In the genomic region with DNA sequence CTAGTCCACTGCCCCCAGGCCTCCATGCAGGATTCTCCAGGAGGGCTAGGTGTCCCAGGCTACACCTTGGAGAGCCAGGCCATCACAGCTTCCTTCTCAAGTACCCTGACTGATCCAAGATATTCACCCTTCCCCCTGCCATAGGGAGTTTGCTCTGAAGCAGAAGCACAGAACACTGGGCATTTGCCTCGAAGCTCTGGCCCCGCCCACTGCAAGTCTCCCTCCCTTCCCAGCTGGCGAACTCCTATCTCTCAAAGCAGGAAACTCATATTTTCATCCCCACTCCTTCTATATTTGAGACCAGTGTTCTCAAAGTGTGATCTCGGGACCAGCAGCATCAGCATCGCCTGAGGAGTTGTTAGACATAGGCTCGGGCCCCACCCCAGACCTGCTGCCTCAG, we compare ENCODE assay signal across 24 cellular contexts.
DNase-seq lines count a peak whose midpoint lies in the region; ATAC-seq and TF ChIP-seq lines count a peak whose summit lies in the region.
"Had no signal": no experiment of that assay in that cellular context is flagged by ENCODE, and none has a peak within 500 bp of the region (broad histone marks: within the 10 kb centered on the region; RNA-seq: fewer than 3 reads in every experiment).

No MANE protein-coding gene starts in this region.

- no peaks in the 10 kb centered on the region for H3K9me3 ChIP-seq in transverse colon
- H3K9me3 ChIP-seq: SJSA1 had no signal

- H3K9me3 Mint-ChIP-seq in activated T-cell treated with anti-CD3 and anti-CD28 coated beads, Interleukin-2, amount 50 U/mL, for 72 hours, result peaks cover 3 to 9% of the 10 kb centered on the region in 2 donors
- H3K9me3 Mint-ChIP-seq in activated T-cell treated with anti-CD3 and anti-CD28 coated beads, Interleukin-2, amount 50 U/mL, for 4 hours, result peaks cover 5% of the 10 kb centered on the region
- peaks cover 13% of the 10 kb centered on the region for H3K9me3 Mint-ChIP-seq in chondrocyte (ENCODE audit: low read depth)
- H3K9me3 Mint-ChIP-seq: activated T-helper 17 cell treated with anti-CD3 and anti-CD28 coated beads, Interleukin-2, amount 50 U/mL, for 72 hours had no signal

- TF ChIP-seq EP300 in transverse colon (IDR thresholded peaks at IDR 0.05; ENCODE audit: low read depth), result no peak

- peaks cover 22% of the 10 kb centered on the region for H3K4me1 Mint-ChIP-seq in activated T-cell treated with anti-CD3 and anti-CD28 coated beads, Interleukin-2, amount 50 U/mL, for 72 hours (ENCODE audit: low read depth)
- peaks cover 8% of the 10 kb centered on the region for H3K4me1 Mint-ChIP-seq in activated T-cell treated with anti-CD3 and anti-CD28 coated beads, Interleukin-2, amount 50 U/mL, for 4 hours (ENCODE audit: low read depth)
- peaks cover 10% of the 10 kb centered on the region for H3K4me1 Mint-ChIP-seq in chondrocyte (ENCODE audit: low read depth)
- H3K4me1 Mint-ChIP-seq: neural crest cell had no signal

- no peak overlapping the region for H3K4me3 ChIP-seq in transverse colon
- H3K4me3 ChIP-seq: esophagus muscularis mucosa, PC-9, psoas muscle, SJSA1 had no signal

- no peak for ATAC-seq in activated T-cell treated with anti-CD3 and anti-CD28 coated beads, Interleukin-2, amount 50 U/mL, for 72 hours (replicated peaks in 1 of 2)
- ATAC-seq in activated T-cell treated with anti-CD3 and anti-CD28 coated beads, Interleukin-2, amount 50 U/mL, for 4 hours, result no peak
- ATAC-seq in foreskin keratinocyte (peak; percentile 70), HG03354 (IDR thresholded peaks at IDR 0.05; ENCODE audit: poor library complexity, severe bottlenecking, unreplicated experiment) (no peak), GM18861 (IDR thresholded peaks at IDR 0.05; ENCODE audit: unreplicated experiment) (no peak)
- ATAC-seq: activated naive CD4-positive, alpha-beta T cell treated with anti-CD3 and anti-CD28 coated beads, Interleukin-2, amount 50 U/mL, for 72 hours; activated T-helper 17 cell treated with anti-CD3 and anti-CD28 coated beads, Interleukin-2, amount 50 U/mL, for 72 hours; psoas muscle had no signal

- no peak for DNase-seq in activated T-cell treated with anti-CD3 and anti-CD28 coated beads, Interleukin-2, amount 50 U/mL, for 72 hours
- no peak for DNase-seq in activated T-cell treated with anti-CD3 and anti-CD28 coated beads, Interleukin-2, amount 50 U/mL, for 4 hours
- peak; percentile 11 for DNase-seq in amniotic epithelial cell (ENCODE audit: low read depth)
- DNase-seq in foreskin keratinocyte, result peak; percentile 29 to 52
- DNase-seq in transverse colon, result peak; percentile 26
- no peak for DNase-seq in chondrocyte (ENCODE audit: low spot score)
- DNase-seq: 8988T; activated CD4-positive, alpha-beta T cell treated with anti-CD3 and anti-CD28 coated beads, Interleukin-2, amount 10 ng/mL, durations not matched to agents 7 days and 5 days; COR-L47; DMS79 treated with DMSO at 0.1 percent for 48 hours; effector CD4-positive, alpha-beta T cell; NCI-H1105; NCI-H2029; PC-9; psoas muscle had no signal

- no peaks in the 10 kb centered on the region for H3K36me3 ChIP-seq in transverse colon
- H3K36me3 ChIP-seq: esophagus muscularis mucosa, SJSA1 had no signal

- H3K27me3 ChIP-seq in foreskin keratinocyte (no peaks in the 10 kb centered on the region), transverse colon (no peaks in the 10 kb centered on the region)
- H3K27me3 ChIP-seq: esophagus muscularis mucosa, SJSA1 had no signal

- H3K27me3 Mint-ChIP-seq in activated T-cell treated with anti-CD3 and anti-CD28 coated beads, Interleukin-2, amount 50 U/mL, for 72 hours (ENCODE audit: low read depth), result no peaks in the 10 kb centered on the region
- H3K27me3 Mint-ChIP-seq in activated T-cell treated with anti-CD3 and anti-CD28 coated beads, Interleukin-2, amount 50 U/mL, for 4 hours (ENCODE audit: low read depth), result peaks cover 2% of the 10 kb centered on the region
- H3K27me3 Mint-ChIP-seq in chondrocyte (ENCODE audit: low read depth), result no peaks in the 10 kb centered on the region
- H3K27me3 Mint-ChIP-seq: activated CD4-positive, alpha-beta T cell treated with anti-CD3 and anti-CD28 coated beads, Interleukin-2, amount 10 ng/mL, durations not matched to agents 7 days and 5 days; B cell had no signal

- TF ChIP-seq CTCF in foreskin keratinocyte (conservative IDR thresholded peaks at IDR 0.05) (no peak), transverse colon (IDR thresholded peaks at IDR 0.05) (no peak), chondrocyte (IDR thresholded peaks at IDR 0.05) (no peak)

- TF ChIP-seq POLR2A in transverse colon (IDR thresholded peaks at IDR 0.05), result no peak

- intact Hi-C loops in transverse colon (cut with DNase I; ENCODE audit: low total_unique reads), result no loop called here

- H3K27ac ChIP-seq in foreskin keratinocyte, result peak overlapping the region; percentile 10
- H3K27ac ChIP-seq in transverse colon, result no peak overlapping the region
- H3K27ac ChIP-seq: esophagus muscularis mucosa, PC-9, psoas muscle, SJSA1, VCaP had no signal

- 73 to 100% methylated on average over 1 to 6 of the region's 6 CpGs for WGBS in transverse colon (ENCODE audit: low coverage in 1 of 2), 2 donors

- in situ Hi-C loops in transverse colon (cut with MboI; ENCODE audit: low pct_ligation_motif_present in 1 of 4, low pct_unique_long_range_greater_than_20kb in 1 of 4, low sequenced_read_pairs in 3 of 4), result no loop called here

- no peak overlapping the region for H3K4me3 Mint-ChIP-seq in activated T-cell treated with anti-CD3 and anti-CD28 coated beads, Interleukin-2, amount 50 U/mL, for 72 hours
- H3K4me3 Mint-ChIP-seq in activated T-cell treated with anti-CD3 and anti-CD28 coated beads, Interleukin-2, amount 50 U/mL, for 4 hours, result no peak overlapping the region
- H3K4me3 Mint-ChIP-seq in chondrocyte (ENCODE audit: unreplicated experiment), result no peak overlapping the region
- H3K4me3 Mint-ChIP-seq: activated CD4-positive, alpha-beta T cell treated with anti-CD3 and anti-CD28 coated beads, Interleukin-2, amount 10 ng/mL, durations not matched to agents 7 days and 5 days; activated T-helper 17 cell treated with anti-CD3 and anti-CD28 coated beads, Interleukin-2, amount 50 U/mL, for 72 hours; B cell; neural crest cell had no signal

- H3K36me3 Mint-ChIP-seq in activated T-cell treated with anti-CD3 and anti-CD28 coated beads, Interleukin-2, amount 50 U/mL, for 72 hours (ENCODE audit: insufficient read depth in 2 of 2), result no peaks in the 10 kb centered on the region
- no peaks in the 10 kb centered on the region for H3K36me3 Mint-ChIP-seq in activated T-cell treated with anti-CD3 and anti-CD28 coated beads, Interleukin-2, amount 50 U/mL, for 4 hours (ENCODE audit: insufficient read depth)
- H3K36me3 Mint-ChIP-seq in chondrocyte (ENCODE audit: low read depth), result peaks cover 5% of the 10 kb centered on the region

- peak overlapping the region; percentile 31 for H3K27ac Mint-ChIP-seq in activated T-cell treated with anti-CD3 and anti-CD28 coated beads, Interleukin-2, amount 50 U/mL, for 72 hours
- no peak overlapping the region for H3K27ac Mint-ChIP-seq in chondrocyte (ENCODE audit: unreplicated experiment)
- H3K27ac Mint-ChIP-seq: activated CD4-positive, alpha-beta T cell treated with anti-CD3 and anti-CD28 coated beads, Interleukin-2, amount 10 ng/mL, durations not matched to agents 7 days and 5 days; activated naive CD4-positive, alpha-beta T cell treated with anti-CD3 and anti-CD28 coated beads, Interleukin-2, amount 50 U/mL, for 72 hours; activated T-helper 17 cell treated with anti-CD3 and anti-CD28 coated beads, Interleukin-2, amount 50 U/mL, for 72 hours; B cell had no signal

- H3K4me1 ChIP-seq in foreskin keratinocyte (peaks cover 15% of the 10 kb centered on the region), transverse colon (no peaks in the 10 kb centered on the region)
- H3K4me1 ChIP-seq: esophagus muscularis mucosa, psoas muscle, SJSA1 had no signal

Comparison
In these comparisons a context has a peak if more than half of its experiments do, and no peak if none do; other contexts are left out.
1. DNase-seq: peak in amniotic epithelial cell (single experiment), foreskin keratinocyte (2 of 2) and transverse colon (single experiment); none in activated T-cell treated with anti-CD3 and anti-CD28 coated beads, Interleukin-2, amount 50 U/mL, for 72 hours (0 of 2), activated T-cell treated with anti-CD3 and anti-CD28 coated beads, Interleukin-2, amount 50 U/mL, for 4 hours (single experiment) and chondrocyte (single experiment).